8 cellular contexts compared by ENCODE assay signal in the genomic region with DNA sequence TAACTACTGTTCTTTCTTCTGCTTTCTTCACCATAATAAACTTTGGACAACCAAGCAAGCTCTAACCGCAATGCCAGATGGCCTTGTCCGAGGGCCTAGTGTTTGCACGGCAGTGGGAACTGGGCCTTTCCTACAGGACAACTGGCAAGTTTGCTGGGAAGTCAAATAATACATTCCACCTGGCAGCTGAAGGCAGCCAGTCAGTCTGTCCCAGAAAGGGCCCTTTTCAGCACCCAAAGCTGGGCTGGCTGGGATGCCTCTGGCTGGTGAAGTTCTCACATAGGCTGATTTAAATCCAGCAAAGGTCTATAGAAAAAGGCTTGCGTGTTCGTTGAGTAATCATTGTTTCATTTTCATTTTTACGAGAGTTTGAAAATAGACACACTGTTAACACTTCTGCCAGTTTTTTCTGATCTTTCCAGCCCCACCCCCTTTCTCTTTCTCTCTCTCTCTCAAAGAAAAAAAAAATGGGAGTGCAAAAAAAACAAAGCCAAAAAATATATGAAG.
A peak's percentile ranks its signal among the peaks of the same experiment; 100 is the strongest.
DNase-seq lines count a peak whose midpoint lies in the region; ATAC-seq and TF ChIP-seq lines count a peak whose summit lies in the region.

No MANE protein-coding gene starts in this region.

- peak; percentile 82 for ATAC-seq in HG03039 (IDR thresholded peaks at IDR 0.05; ENCODE audit: unreplicated experiment)
- ATAC-seq in gastroesophageal sphincter, result peak; percentile 66

- no TSS peak for BruUV-seq in OCI-LY7 (replicated peaks; lab: Mats Ljungman, UMichigan)

- no peaks in the 10 kb centered on the region for H3K9me2 ChIP-seq in OCI-LY7 (ENCODE audit: insufficient read depth, low read length)

- intact Hi-C loops in OCI-LY7 (cut with micrococcal nuclease; ENCODE audit: unreplicated experiment), result no loop called here

- POLR2A ChIA-PET in OCI-LY7 (lab: Charles Lee), result interaction anchor here (1.0 kb wide), 1 partner anchor 12 kb away, joined by 4 read pairs; no protein-coding TSS in a partner anchor

- no peak for TF ChIP-seq POLR2A in gastroesophageal sphincter (IDR thresholded peaks at IDR 0.05)

- peak; percentile 21 for DNase-seq in activated T-cell treated with anti-CD3 and anti-CD28 coated beads for 24 hours (ENCODE audit: low read depth)
- no peak for DNase-seq in activated T-cell treated with anti-CD3 and anti-CD28 coated beads for 4 hours
- peak; percentile 9 to 32 for DNase-seq in stimulated activated CD4-positive, alpha-beta T cell treated with anti-CD3 and anti-CD28 coated beads, Interleukin-2, amount 100 ng/mL, for 48 hours
- no peak for DNase-seq in iPS-NIHi7 (ENCODE audit: extremely low spot score)
- DNase-seq in OCI-LY7 (ENCODE audit: low spot score), result no peak

- H3K9me3 ChIP-seq in gastroesophageal sphincter (no peaks in the 10 kb centered on the region), OCI-LY7 (ENCODE audit: low read length) (no peaks in the 10 kb centered on the region)

- no peak overlapping the region for H3K4me2 ChIP-seq in OCI-LY7 (ENCODE audit: low read length)

- CTCF ChIA-PET in OCI-LY7 (lab: Charles Lee; ENCODE audit: unreplicated experiment), result no interaction called here

- TF ChIP-seq EP300 in gastroesophageal sphincter (IDR thresholded peaks at IDR 0.05), result no peak

- H3K27ac ChIP-seq in gastroesophageal sphincter (peak overlapping the region; percentile 64 to 81 (median 76)), OCI-LY7 (ENCODE audit: low read depth, low read length, poor library complexity, severe bottlenecking) (no peak overlapping the region)

- peak overlapping the region; percentile 45 for H3K4me3 ChIP-seq in WI38 (ENCODE audit: low read depth, low read length)
- H3K4me3 ChIP-seq in gastroesophageal sphincter, result peak overlapping the region in 1 of 2 donors; percentile 31
- H3K4me3 ChIP-seq in OCI-LY7 (ENCODE audit: low read depth, low read length, poor library complexity, severe bottlenecking), result no peak overlapping the region

- WGBS in gastroesophageal sphincter (ENCODE audit: low coverage in 1 of 2), 2 donors, result 4 to 11% methylated on average over 3 to 6 of the region's 6 CpGs

- no peaks in the 10 kb centered on the region for H3K27me3 ChIP-seq in gastroesophageal sphincter

- H3K4me1 ChIP-seq in gastroesophageal sphincter (peaks cover 5 to 22% (median 8%) of the 10 kb centered on the region in 3 donors), OCI-LY7 (ENCODE audit: insufficient read depth, low read length, poor library complexity, severe bottlenecking) (no peaks in the 10 kb centered on the region)

- TF ChIP-seq CTCF in WI38 (IDR thresholded peaks at IDR 0.05; ENCODE audit: low read depth, low read length) (no peak), gastroesophageal sphincter (IDR thresholded peaks at IDR 0.05) (no peak), OCI-LY7 (conservative IDR thresholded peaks at IDR 0.05; ENCODE audit: low read length) (no peak)

- H3K79me2 ChIP-seq in OCI-LY7 (ENCODE audit: insufficient read depth, low read depth, low read length), result no peaks in the 10 kb centered on the region

- peaks cover 0 to 17% of the 10 kb centered on the region in 2 donors for H3K36me3 ChIP-seq in gastroesophageal sphincter
- H3K36me3 ChIP-seq in OCI-LY7 (ENCODE audit: insufficient read depth, low read length), result no peaks in the 10 kb centered on the region

- H2AFZ ChIP-seq in OCI-LY7 (ENCODE audit: low read length), result no peak overlapping the region

- no peaks in the 10 kb centered on the region for H4K20me1 ChIP-seq in OCI-LY7 (ENCODE audit: insufficient read depth, low read length)

Comparison
In these comparisons a context has a peak if more than half of its experiments do, and no peak if none do; other contexts are left out.
1. DNase-seq: peak in activated T-cell treated with anti-CD3 and anti-CD28 coated beads for 24 hours (single experiment) and stimulated activated CD4-positive, alpha-beta T cell treated with anti-CD3 and anti-CD28 coated beads, Interleukin-2, amount 100 ng/mL, for 48 hours (2 of 2); none in activated T-cell treated with anti-CD3 and anti-CD28 coated beads for 4 hours (single experiment), iPS-NIHi7 (single experiment) and OCI-LY7 (single experiment).